8 cellular contexts compared by ENCODE assay signal in the genomic region with DNA sequence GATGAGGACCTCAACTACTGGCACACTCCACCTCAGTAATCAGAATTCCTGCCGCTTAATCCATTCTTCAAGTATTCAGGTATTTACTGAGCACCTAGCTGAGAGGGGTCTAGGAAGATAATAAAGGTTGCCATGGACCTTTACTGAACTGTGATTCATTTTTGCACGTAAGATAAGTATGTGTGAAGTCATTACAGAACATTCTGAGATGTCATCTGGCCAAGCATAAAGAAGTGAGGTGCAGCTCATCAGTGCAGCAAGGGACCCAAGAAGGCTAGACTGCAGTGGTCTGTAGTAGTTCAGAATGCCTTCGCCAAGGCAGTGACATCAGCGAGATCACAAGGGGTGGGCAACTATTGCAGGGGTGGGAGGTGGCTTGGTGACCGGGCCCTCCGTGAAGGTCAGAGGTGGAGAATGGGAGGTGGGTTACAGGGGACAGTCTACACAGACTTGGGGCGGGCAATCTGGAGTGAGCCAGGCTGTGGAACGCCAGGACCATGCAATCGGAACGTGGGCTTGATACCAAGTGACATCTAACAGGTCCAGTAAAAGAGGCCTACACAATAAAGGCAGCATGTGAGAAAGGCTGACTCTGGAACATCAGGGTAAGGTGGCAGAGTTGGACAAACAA.
DNase-seq lines count a peak whose midpoint lies in the region; ATAC-seq and TF ChIP-seq lines count a peak whose summit lies in the region.

No MANE protein-coding gene starts in this region.

- peak in 1 of 2 donors; percentile 20 for DNase-seq in activated T-cell treated with anti-CD3 and anti-CD28 coated beads, Interleukin-2, amount 50 U/mL, for 72 hours
- DNase-seq in activated T-cell treated with anti-CD3 and anti-CD28 coated beads, Interleukin-2, amount 50 U/mL, for 1 hour = no peak
- DNase-seq in mesendoderm (peak; percentile 44), tibial artery (no peak), foreskin fibroblast (no peak)
- no peak for DNase-seq in stimulated activated CD8-positive, alpha-beta memory T cell treated with anti-CD3 and anti-CD28 coated beads, Interleukin-4, amount 100 ng/mL, for 48 hours

- no peak overlapping the region for H2AK5ac ChIP-seq in mesendoderm (ENCODE audit: low read length)

- peak overlapping the region; percentile 82 for H3K56ac ChIP-seq in mesendoderm (ENCODE audit: low read length)

- H3K79me2 ChIP-seq in mesendoderm (ENCODE audit: control insufficient read depth, insufficient read depth, low read length) = peaks cover 18% of the 10 kb centered on the region

- H3K27ac ChIP-seq in adipose tissue (ENCODE audit: low read depth, low read length) (peak overlapping the region; percentile 60), mesendoderm (ENCODE audit: low read depth, low read length) (peak overlapping the region; percentile 99), tibial artery (peak overlapping the region; percentile 95 to 99)

- peak overlapping the region; percentile 77 for H3K4ac ChIP-seq in mesendoderm (ENCODE audit: low read depth, low read length)

- no peak overlapping the region for H2BK120ac ChIP-seq in mesendoderm (ENCODE audit: low read depth, low read length)

- H3K27me3 ChIP-seq in mesendoderm (ENCODE audit: insufficient read depth, low read length, poor library complexity) (no peaks in the 10 kb centered on the region), tibial artery (no peaks in the 10 kb centered on the region)

- H3K9me3 ChIP-seq in tibial artery = no peaks in the 10 kb centered on the region

- no peak overlapping the region for H3K23ac ChIP-seq in mesendoderm (ENCODE audit: low read length)

- H3K18ac ChIP-seq in mesendoderm (ENCODE audit: low read length) = no peak overlapping the region

- peaks cover 12% of the 10 kb centered on the region for H3K79me1 ChIP-seq in mesendoderm (ENCODE audit: low read length)

- H3K9me3 Mint-ChIP-seq in activated T-cell treated with anti-CD3 and anti-CD28 coated beads, Interleukin-2, amount 50 U/mL, for 72 hours = no peaks in the 10 kb centered on the region

- no peak overlapping the region for H3K4me2 ChIP-seq in mesendoderm (ENCODE audit: low read length)

- H3K4me3 Mint-ChIP-seq in activated T-cell treated with anti-CD3 and anti-CD28 coated beads, Interleukin-2, amount 50 U/mL, for 72 hours = peak overlapping the region; percentile 94 to 97

- intact Hi-C loops in tibial artery (cut with DNase I; ENCODE audit: low total_unique reads) = loop anchor here (10.0 kb wide), 1 partner anchor 280 kb away; no protein-coding TSS in a partner anchor

- no peak overlapping the region for H4K8ac ChIP-seq in mesendoderm (ENCODE audit: low read depth, low read length)

- ATAC-seq in activated T-cell treated with anti-CD3 and anti-CD28 coated beads, Interleukin-2, amount 50 U/mL, for 72 hours (replicated peaks in 1 of 2) = peak; percentile 29 to 38
- ATAC-seq in HG03280 (IDR thresholded peaks at IDR 0.05; ENCODE audit: unreplicated experiment) = no peak

- H3K4me1 Mint-ChIP-seq in activated T-cell treated with anti-CD3 and anti-CD28 coated beads, Interleukin-2, amount 50 U/mL, for 72 hours (ENCODE audit: low read depth) = peaks cover 59% of the 10 kb centered on the region

- peak overlapping the region; percentile 57 for H3K9ac ChIP-seq in mesendoderm (ENCODE audit: low read length)

- peaks cover 0 to 9% of the 10 kb centered on the region in 2 donors for H3K36me3 Mint-ChIP-seq in activated T-cell treated with anti-CD3 and anti-CD28 coated beads, Interleukin-2, amount 50 U/mL, for 72 hours (ENCODE audit: insufficient read depth in 2 of 2)

- no peak overlapping the region for H3K27ac Mint-ChIP-seq in activated T-cell treated with anti-CD3 and anti-CD28 coated beads, Interleukin-2, amount 50 U/mL, for 72 hours

- H3K4me3 ChIP-seq in mesendoderm (ENCODE audit: low read length) = no peak overlapping the region
- H3K4me3 ChIP-seq in tibial artery = peak overlapping the region in 1 of 2 donors; percentile 73
- H3K4me3 ChIP-seq in foreskin fibroblast (ENCODE audit: low read depth in 1 of 2, low read length in 2 of 2) = no peak overlapping the region

- 92 to 95% (median 95%) methylated on average over 10 of the region's 10 CpGs for WGBS in adipose tissue, 3 donors
- no CpG with 5 or more reads among the region's 10 CpGs for WGBS in mesendoderm (ENCODE audit: extremely low coverage, insufficient coverage, low lambda C conversion rate)

- H3K4me1 ChIP-seq in mesendoderm (ENCODE audit: control insufficient read depth, low read depth, low read length) (peaks cover 20% of the 10 kb centered on the region), tibial artery (peaks cover 0 to 29% (median 18%) of the 10 kb centered on the region in 4 donors)

- no peaks in the 10 kb centered on the region for H3K36me3 ChIP-seq in mesendoderm (ENCODE audit: control insufficient read depth, insufficient read depth, low read length)
- H3K36me3 ChIP-seq in tibial artery = no peaks in the 10 kb centered on the region

- no peak for TF ChIP-seq CTCF in tibial artery (IDR thresholded peaks at IDR 0.05)
- TF ChIP-seq CTCF in foreskin fibroblast (IDR thresholded peaks at IDR 0.05; ENCODE audit: low read depth, low read length) = no peak

- H2BK15ac ChIP-seq in mesendoderm (replicated peaks; ENCODE audit: low read depth) = no peak overlapping the region

- peak overlapping the region; percentile 51 for H2BK5ac ChIP-seq in mesendoderm (ENCODE audit: low read length)

- no peaks in the 10 kb centered on the region for H3K27me3 Mint-ChIP-seq in activated T-cell treated with anti-CD3 and anti-CD28 coated beads, Interleukin-2, amount 50 U/mL, for 72 hours (ENCODE audit: low read depth)

- H4K5ac ChIP-seq in mesendoderm (ENCODE audit: low read length) = no peak overlapping the region
